Comparison of ENCODE assay signal across 27 cellular contexts in genomic region chr2:45280801-45281200, GRCh38.
"Had no signal": no experiment of that assay in that cellular context is flagged by ENCODE, and none has a peak within 500 bp of the region (broad histone marks: within the 10 kb centered on the region; RNA-seq: fewer than 3 reads in every experiment).

No MANE protein-coding gene starts in this region.

- H3K36me3 Mint-ChIP-seq: immature natural killer cell; naive thymus-derived CD8-positive, alpha-beta T cell; stimulated activated naive B cell treated with anti-CD40 and anti-IgM and Interleukin-4, amounts not matched to agents 10 μg/mL and 1 μg/mL and 100 μg/mL, for 72 hours had no signal

- H3K9me3 Mint-ChIP-seq: dendritic cell treated with granulocyte-macrophage colony-stimulating factor and Interleukin-4, amounts not matched to agents 40 ng/mL and 50 ng/mL, for 4 days; immature natural killer cell; naive thymus-derived CD8-positive, alpha-beta T cell; neural crest cell; stimulated activated naive B cell treated with anti-CD40 and anti-IgM and Interleukin-4, amounts not matched to agents 10 μg/mL and 1 μg/mL and 100 μg/mL, for 72 hours; stimulated activated naive CD8-positive, alpha-beta T cell treated with anti-CD3 and anti-CD28 coated beads, Interleukin-15, Interleukin-2, amounts not matched to agents 100 ng/mL and 50 ng/mL, for 24 hours had no signal

- H3K36me3 ChIP-seq: colonic mucosa, esophagus muscularis mucosa, gastroesophageal sphincter, heart left ventricle, lower lobe of right lung, prostate gland, spleen, thyroid gland, vagina had no signal

- H3K27ac ChIP-seq: colonic mucosa, esophagus muscularis mucosa, foreskin keratinocyte, gastroesophageal sphincter, heart left ventricle, lower lobe of right lung, parathyroid adenoma, prostate gland, skin epidermis, spleen, thyroid gland, vagina had no signal

- H3K27me3 Mint-ChIP-seq: stimulated activated naive CD8-positive, alpha-beta T cell treated with anti-CD3 and anti-CD28 coated beads, Interleukin-15, Interleukin-2, amounts not matched to agents 100 ng/mL and 50 ng/mL, for 24 hours had no signal

- H3K4me1 Mint-ChIP-seq: immature natural killer cell; naive thymus-derived CD8-positive, alpha-beta T cell; stimulated activated naive B cell treated with anti-CD40 and anti-IgM and Interleukin-4, amounts not matched to agents 10 μg/mL and 1 μg/mL and 100 μg/mL, for 72 hours had no signal

- H3K79me2 ChIP-seq: parathyroid adenoma had no signal

- H2AFZ ChIP-seq: parathyroid adenoma had no signal

- ATAC-seq: foreskin keratinocyte; gastroesophageal sphincter; heart left ventricle; left colon; left ventricle myocardium superior; lower lobe of right lung; naive thymus-derived CD8-positive, alpha-beta T cell; right cardiac atrium; stimulated activated naive B cell treated with anti-CD40 and anti-IgM and Interleukin-4, amounts not matched to agents 10 μg/mL and 1 μg/mL and 100 μg/mL, for 72 hours had no signal

- DNase-seq: colonic mucosa; effector CD8-positive, alpha-beta T cell; endodermal cell; foreskin keratinocyte; heart left ventricle; hypothalamus; immature natural killer cell; islet precursor cell; kidney glomerular epithelial cell; left colon; left ventricle myocardium superior; lower lobe of right lung; naive thymus-derived CD8-positive, alpha-beta T cell; right cardiac atrium; spleen; stimulated activated CD4-positive, alpha-beta T cell treated with anti-CD3 and anti-CD28 coated beads, Interleukin-4, amount 100 ng/mL, for 4 hours; stimulated activated naive B cell treated with anti-CD40 and anti-IgM and Interleukin-4, amounts not matched to agents 10 μg/mL and 1 μg/mL and 100 μg/mL, for 72 hours; thyroid gland had no signal

- H3K4me3 Mint-ChIP-seq: dendritic cell treated with granulocyte-macrophage colony-stimulating factor and Interleukin-4, amounts not matched to agents 40 ng/mL and 50 ng/mL, for 4 days; endodermal cell; immature natural killer cell; naive thymus-derived CD8-positive, alpha-beta T cell; neural crest cell; stimulated activated naive B cell treated with anti-CD40 and anti-IgM and Interleukin-4, amounts not matched to agents 10 μg/mL and 1 μg/mL and 100 μg/mL, for 72 hours; stimulated activated naive CD8-positive, alpha-beta T cell treated with anti-CD3 and anti-CD28 coated beads, Interleukin-15, Interleukin-2, amounts not matched to agents 100 ng/mL and 50 ng/mL, for 24 hours had no signal

- H3K9ac ChIP-seq: parathyroid adenoma had no signal

- H3K27ac Mint-ChIP-seq: dendritic cell treated with granulocyte-macrophage colony-stimulating factor and Interleukin-4, amounts not matched to agents 40 ng/mL and 50 ng/mL, for 4 days; endodermal cell; immature natural killer cell; naive thymus-derived CD8-positive, alpha-beta T cell; stimulated activated naive CD8-positive, alpha-beta T cell treated with anti-CD3 and anti-CD28 coated beads, Interleukin-15, Interleukin-2, amounts not matched to agents 100 ng/mL and 50 ng/mL, for 24 hours had no signal

- H3K9me3 ChIP-seq: colonic mucosa, esophagus muscularis mucosa, heart left ventricle, lower lobe of right lung, prostate gland, thyroid gland, vagina had no signal

- H3K27me3 ChIP-seq: colonic mucosa, heart left ventricle, thyroid gland, vagina had no signal

- H3K4me1 ChIP-seq: colonic mucosa, esophagus muscularis mucosa, foreskin keratinocyte, gastroesophageal sphincter, lower lobe of right lung, parathyroid adenoma, prostate gland, spleen, thyroid gland, vagina had no signal

- H3K4me3 ChIP-seq: colonic mucosa, esophagus muscularis mucosa, gastroesophageal sphincter, heart left ventricle, lower lobe of right lung, prostate gland, skin epidermis, spleen, thyroid gland, vagina had no signal
